Comparison of ENCODE assay signal across 11 cellular contexts in genomic region chr10:79156334-79157274, GRCh38.
DNase-seq lines count a peak whose midpoint lies in the region; ATAC-seq, FAIRE-seq and TF ChIP-seq lines count a peak whose summit lies in the region.
"Had no signal": no experiment of that assay in that cellular context is flagged by ENCODE, and none has a peak within 500 bp of the region (broad histone marks: within the 10 kb centered on the region; RNA-seq: fewer than 3 reads in every experiment).

No MANE protein-coding gene starts in this region.

- dilution Hi-C loops in endothelial cell of umbilical vein (cut with MboI; ENCODE audit: extremely low pct_ligation_motif_present, low sequenced_read_pairs), result no loop called here

- POLR2A ChIA-PET in HepG2 (lab: Yijun Ruan, JAX) (interaction anchor here (0.9 to 3.1 kb wide), 17 partner anchors 8 to 698 kb away, joined by 3 to 31 read pairs (median 6); no protein-coding TSS in a partner anchor), endothelial cell of umbilical vein (lab: Charles Lee) (interaction anchor here (0.7 to 0.9 kb wide), 2 partner anchors 8 to 32 kb away, joined by 3 read pairs; no protein-coding TSS in a partner anchor)

- TSS peak; percentile 63 for BruUV-seq in HepG2 (replicated peaks; lab: Mats Ljungman, UMichigan)
- BruUV-seq in endothelial cell of umbilical vein (replicated peaks; lab: Mats Ljungman, UMichigan), result no TSS peak

- H3K27me3 ChIP-seq in HepG2 (ENCODE audit: control insufficient read depth in 1 of 2, insufficient read depth in 2 of 2, low read length in 2 of 2) (no peaks in the 10 kb centered on the region), right lobe of liver (no peaks in the 10 kb centered on the region), endothelial cell of umbilical vein (ENCODE audit: control insufficient read depth in 2 of 2, insufficient read depth in 2 of 2, low read length in 2 of 2) (no peaks in the 10 kb centered on the region), osteoblast (ENCODE audit: insufficient read depth, low read length) (no peaks in the 10 kb centered on the region), vagina (no peaks in the 10 kb centered on the region), aorta (ENCODE audit: control insufficient read depth in 1 of 2, insufficient read depth in 2 of 2, low read length in 1 of 2) (no peaks in the 10 kb centered on the region)

- TF ChIP-seq EP300 in HepG2 (IDR thresholded peaks at IDR 0.05; ENCODE audit: low read depth in 2 of 2, low read length in 2 of 2) (no peak), HepG2 (CRISPR knock-in tag; IDR thresholded peaks at IDR 0.05; ENCODE audit: borderline replicate concordance) (no peak)

- WGBS in HepG2 (ENCODE audit: low lambda C conversion rate), result 73% methylated on average over 21 of the region's 22 CpGs
- WGBS in right lobe of liver (ENCODE audit: insufficient coverage, low coverage, low lambda C conversion rate, missing lambda C conversion rate), result 91% methylated on average over 13 of the region's 22 CpGs
- WGBS in aorta, 2 donors, result 89 to 92% methylated on average over 21 to 22 of the region's 22 CpGs

- no peaks in the 10 kb centered on the region for H3K9me3 ChIP-seq in HepG2 (ENCODE audit: low read length)
- no peaks in the 10 kb centered on the region for H3K9me3 ChIP-seq in right lobe of liver
- no peaks in the 10 kb centered on the region for H3K9me3 ChIP-seq in endothelial cell of umbilical vein (replicated peaks; ENCODE audit: control insufficient read depth, insufficient read depth, low read length)
- H3K9me3 ChIP-seq in osteoblast (ENCODE audit: low read depth, low read length), result no peaks in the 10 kb centered on the region
- no peaks in the 10 kb centered on the region for H3K9me3 ChIP-seq in vagina
- no peaks in the 10 kb centered on the region for H3K9me3 ChIP-seq in aorta (ENCODE audit: control insufficient read depth, low read length)

- in situ Hi-C loops in HepG2 (cut with HindIII; ENCODE audit: extremely low pct_ligation_motif_present, low pct_unique_long_range_greater_than_20kb), result no loop called here

- intact Hi-C loops in HepG2 (cut with micrococcal nuclease; ENCODE audit: unreplicated experiment) (loop anchor here (2.0 kb wide), 1 partner anchor 38 kb away; no protein-coding TSS in a partner anchor), right lobe of liver (cut with DNase I) (no loop called here), endothelial cell of umbilical vein (cut with micrococcal nuclease) (loop anchor here (1.0 to 5.0 kb wide), 3 partner anchors 39 to 86 kb away; no protein-coding TSS in a partner anchor), vagina (cut with DNase I) (no loop called here), aorta (cut with DNase I) (no loop called here)

- no peaks in the 10 kb centered on the region for H3K9me1 ChIP-seq in endothelial cell of umbilical vein (replicated peaks; ENCODE audit: control insufficient read depth, extremely low read depth, insufficient read depth, low read length)

- no peak for TF ChIP-seq POLR2A in HepG2 (IDR thresholded peaks at IDR 0.05; ENCODE audit: insufficient read depth in 1 of 2, low read depth in 2 of 2, low read length in 2 of 2)
- TF ChIP-seq POLR2A in right lobe of liver (IDR thresholded peaks at IDR 0.05), result no peak
- TF ChIP-seq POLR2A in endothelial cell of umbilical vein (IDR thresholded peaks at IDR 0.05; ENCODE audit: low read depth, low read length), result no peak
- no peak for TF ChIP-seq POLR2A in vagina (IDR thresholded peaks at IDR 0.05)

- FAIRE-seq in HepG2 (lab: Jason Lieb, UNC), result no peak
- FAIRE-seq in endothelial cell of umbilical vein (lab: Jason Lieb, UNC), result no peak

- CTCF ChIA-PET in HepG2 (lab: Yijun Ruan, JAX; ENCODE audit: low intra/inter-chr PET ratio, low total read pairs), result no interaction called here
- CTCF ChIA-PET in endothelial cell of umbilical vein (lab: Charles Lee), result interaction anchor here (0.6 to 4.7 kb wide), 7 partner anchors 8 to 1300 kb away, joined by 3 to 41 read pairs (median 5); no protein-coding TSS in a partner anchor

- H3K4me1 ChIP-seq in HepG2 (ENCODE audit: insufficient read depth, low read length) (peaks cover 79% of the 10 kb centered on the region), right lobe of liver (peaks cover 0 to 56% (median 30%) of the 10 kb centered on the region in 4 donors), endothelial cell of umbilical vein (ENCODE audit: control insufficient read depth, extremely low read depth, insufficient read depth, low read length) (peaks cover 68% of the 10 kb centered on the region), osteoblast (ENCODE audit: insufficient read depth, low read length) (peaks cover 91% of the 10 kb centered on the region), vagina (peaks cover 98% of the 10 kb centered on the region), aorta (ENCODE audit: control insufficient read depth in 1 of 2, insufficient read depth in 2 of 2, low read length in 2 of 2) (peaks cover 0 to 11% of the 10 kb centered on the region in 2 donors)

- TF ChIP-seq CTCF in HepG2 (CRISPR knock-in tag; IDR thresholded peaks at IDR 0.05) (no peak), right lobe of liver (IDR thresholded peaks at IDR 0.05) (no peak), endothelial cell of umbilical vein (IDR thresholded peaks at IDR 0.05; ENCODE audit: extremely low read depth in 1 of 2, insufficient read depth in 1 of 2, low read depth in 1 of 2, low read length in 2 of 2) (no peak), osteoblast (IDR thresholded peaks at IDR 0.05; ENCODE audit: extremely low read depth, low read depth, low read length) (no peak), vagina (IDR thresholded peaks at IDR 0.05) (no peak)

- H3K27ac ChIP-seq in HepG2 (ENCODE audit: extremely low read length, insufficient read depth, low read length), result peak overlapping the region; percentile 72
- H3K27ac ChIP-seq in right lobe of liver, result peak overlapping the region in 1 of 3 donors; percentile 20
- H3K27ac ChIP-seq in endothelial cell of umbilical vein (ENCODE audit: insufficient read depth, low read depth, low read length), result peak overlapping the region; percentile 95
- peak overlapping the region; percentile 88 for H3K27ac ChIP-seq in osteoblast (ENCODE audit: low read depth, low read length)
- H3K27ac ChIP-seq in vagina, result peak overlapping the region; percentile 76
- peak overlapping the region in 1 of 2 donors; percentile 43 for H3K27ac ChIP-seq in aorta (ENCODE audit: low read depth in 1 of 2, low read length in 2 of 2)

- DNase-seq in HepG2 (ENCODE audit: low spot score) (no peak), right lobe of liver (no peak), endothelial cell of umbilical vein (ENCODE audit: low read depth, low spot score) (no peak), osteoblast (ENCODE audit: insufficient read length, low spot score, missing footprints) (no peak), vagina (ENCODE audit: extremely low spot score in 2 of 2) (no peak), T-helper 1 cell (no peak), aorta (no peak)
- DNase-seq: AML-193; RPMI8226; stimulated activated CD4-positive, alpha-beta T cell treated with anti-CD3 and anti-CD28 coated beads, Interleukin-2, amount 100 ng/mL, for 24 hours had no signal

- ATAC-seq in HepG2 (peak; percentile 19), right lobe of liver (no peak), GM21360 (IDR thresholded peaks at IDR 0.05; ENCODE audit: unreplicated experiment) (no peak), aorta (ENCODE audit: low FRiP score) (no peak)

- H3K79me2 ChIP-seq in HepG2 (ENCODE audit: insufficient read depth, low read length), result peaks cover 37% of the 10 kb centered on the region
- H3K79me2 ChIP-seq in endothelial cell of umbilical vein (ENCODE audit: control insufficient read depth, insufficient read depth, low read length), result peaks cover 43% of the 10 kb centered on the region
- H3K79me2 ChIP-seq in osteoblast (ENCODE audit: insufficient read depth, low read length), result peaks cover 88% of the 10 kb centered on the region

- H3K4me2 ChIP-seq in HepG2 (ENCODE audit: low read depth, low read length), result peak overlapping the region; percentile 31; the same call in 1 of the 2 replicates
- H3K4me2 ChIP-seq in endothelial cell of umbilical vein (ENCODE audit: insufficient read depth, low read length), result no peak overlapping the region
- peak overlapping the region; percentile 20 for H3K4me2 ChIP-seq in osteoblast (ENCODE audit: insufficient read depth, low read length)

- TF ChIP-seq RAD21 in HepG2 (CRISPR knock-in tag; IDR thresholded peaks at IDR 0.05), result no peak

- H4K20me1 ChIP-seq in HepG2 (ENCODE audit: insufficient read depth, low read length) (peaks cover 3% of the 10 kb centered on the region; the same call in 1 of the 2 replicates), endothelial cell of umbilical vein (replicated peaks; ENCODE audit: control insufficient read depth, extremely low read depth, insufficient read depth, low read length) (no peaks in the 10 kb centered on the region), osteoblast (ENCODE audit: insufficient read depth, low read length) (peaks cover 16% of the 10 kb centered on the region)

- no peak overlapping the region for H2AFZ ChIP-seq in HepG2 (ENCODE audit: low read length)
- H2AFZ ChIP-seq in endothelial cell of umbilical vein (ENCODE audit: low read depth, low read length), result no peak overlapping the region
- no peak overlapping the region for H2AFZ ChIP-seq in osteoblast (ENCODE audit: low read length)

- H3K9ac ChIP-seq in HepG2 (ENCODE audit: insufficient read depth, low read depth, low read length) (peak overlapping the region; percentile 51), endothelial cell of umbilical vein (replicated peaks; ENCODE audit: extremely low read depth, insufficient read depth, low read length) (peak overlapping the region; percentile 67)

- peaks cover 9 to 43% of the 10 kb centered on the region in 2 experiments for H3K36me3 ChIP-seq in HepG2 (replicated peaks in 1 of 2; ENCODE audit: control insufficient read depth in 1 of 2, insufficient read depth in 2 of 2, low read length in 2 of 2)
- H3K36me3 ChIP-seq in right lobe of liver, result no peaks in the 10 kb centered on the region
- no peaks in the 10 kb centered on the region for H3K36me3 ChIP-seq in endothelial cell of umbilical vein (ENCODE audit: control insufficient read depth in 2 of 2, extremely low read depth in 1 of 2, insufficient read depth in 2 of 2, low read length in 2 of 2)
- H3K36me3 ChIP-seq in osteoblast (ENCODE audit: insufficient read depth, low read length), result peaks cover 18% of the 10 kb centered on the region
- H3K36me3 ChIP-seq in vagina, result no peaks in the 10 kb centered on the region
- H3K36me3 ChIP-seq in aorta (ENCODE audit: control insufficient read depth in 1 of 2, insufficient read depth in 2 of 2, low read length in 1 of 2), result no peaks in the 10 kb centered on the region

- H3K4me3 ChIP-seq in HepG2 (replicated peaks in 1 of 3; ENCODE audit: insufficient read depth in 1 of 3, low read depth in 2 of 3, low read length in 3 of 3) (peak overlapping the region in 1 of 3 experiments; percentile 24; a peak in 1 of 6 replicates), right lobe of liver (no peak overlapping the region), endothelial cell of umbilical vein (replicated peaks in 1 of 3; ENCODE audit: insufficient read depth in 1 of 3, low read depth in 1 of 3, low read length in 3 of 3) (no peak overlapping the region), osteoblast (ENCODE audit: insufficient read depth, low read length) (no peak overlapping the region), vagina (no peak overlapping the region), aorta (ENCODE audit: low read length in 2 of 2) (no peak overlapping the region)

Comparison
In these comparisons a context has a peak if more than half of its experiments do, and no peak if none do; other contexts are left out.
1. intact Hi-C loops: an anchor here in HepG2 (2.0 kb wide) and endothelial cell of umbilical vein (1.0 to 5.0 kb wide); none called in right lobe of liver, vagina and aorta.